ENCODE assay signal across 8 cellular contexts in the genomic region with DNA sequence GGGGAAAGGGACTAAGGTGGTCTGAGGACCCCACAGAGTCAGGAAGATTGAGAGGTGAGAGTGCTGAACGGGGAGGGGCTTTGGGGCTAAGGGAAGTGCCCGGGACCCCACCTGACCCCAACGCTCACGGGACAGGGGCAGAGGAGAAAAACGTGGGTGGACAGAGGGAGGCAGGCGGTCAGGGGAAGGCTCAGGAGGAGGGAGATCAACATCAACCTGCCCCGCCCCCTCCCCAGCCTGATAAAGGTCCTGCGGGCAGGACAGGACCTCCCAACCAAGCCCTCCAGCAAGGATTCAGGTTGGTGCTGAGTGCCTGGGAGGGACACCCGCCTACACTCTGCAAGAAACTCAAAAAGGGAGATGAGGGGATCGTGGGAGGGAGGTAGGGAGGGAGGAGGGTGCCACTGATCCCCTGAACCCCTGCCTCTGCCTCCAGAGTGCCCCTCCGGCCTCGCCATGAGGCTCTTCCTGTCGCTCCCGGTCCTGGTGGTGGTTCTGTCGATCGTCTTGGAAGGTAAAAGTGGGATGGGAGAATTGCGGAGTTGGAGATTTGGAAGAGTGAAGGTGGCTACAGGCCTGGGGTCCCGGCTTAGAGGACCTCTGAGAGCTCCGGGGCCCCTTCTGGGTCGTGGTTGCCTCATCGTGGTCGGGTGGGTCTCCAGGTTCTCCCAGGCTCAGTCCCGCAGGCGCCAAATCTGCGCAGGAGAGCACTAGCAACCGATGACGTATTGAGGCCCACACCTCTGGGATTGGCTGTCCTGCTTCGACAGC. TPM values are rescaled to one million over a fixed set of nuclear protein-coding genes. Genes with fewer than 3 reads are reported as not detected.
DNase-seq lines count a peak whose midpoint lies in the region; ATAC-seq, FAIRE-seq and TF ChIP-seq lines count a peak whose summit lies in the region.
"Not testable (repeated sequence)": the region's sequence is repeated elsewhere in the genome, so short reads cannot be mapped to it uniquely, and the experiment has no call there.

A gene (plus strand): TSS at position 173 of the 771 bp plus-strand sequence. CDS start 284 bp downstream, at position 457.

- not testable (repeated sequence) for H3K27me3 ChIP-seq in small intestine (ENCODE audit: control insufficient read depth in 2 of 2, insufficient read depth in 2 of 2, low read length in 2 of 2)

- H3K4me3 Mint-ChIP-seq in activated B cell treated with CpG ODN at 0.5 μM for 24 hours, result peak within 1 kb of the TSS; percentile 92

- TF ChIP-seq CTCF in activated B cell treated with CpG ODN at 0.5 μM for 24 hours (IDR thresholded peaks at IDR 0.05); cardiac fibroblast (IDR thresholded peaks at IDR 0.05; ENCODE audit: low read depth, low read length): not testable (repeated sequence)

- intact Hi-C loops in activated B cell treated with CpG ODN at 0.5 μM for 24 hours (cut with micrococcal nuclease), result loop anchor here (2.0 kb wide), 1 partner anchor 40 kb away; a partner anchor contains a TSS

- not testable (repeated sequence) for H3K4me1 ChIP-seq in small intestine (ENCODE audit: control insufficient read depth in 2 of 2, insufficient read depth in 1 of 2, low read depth in 1 of 2, low read length in 1 of 2)

- H3K27ac ChIP-seq in small intestine (ENCODE audit: low read depth in 1 of 2, low read length in 1 of 2), result peak within 1 kb of the TSS in 1 of 2 donors; percentile 11

- CTCF ChIA-PET in activated B cell treated with CpG ODN at 0.5 μM for 24 hours (lab: Charles Lee), result interaction anchor here (1.2 kb wide), 1 partner anchor 37 kb away, joined by 3 read pairs; no protein-coding TSS in a partner anchor

- WGBS in small intestine, 3 donors, result 2 to 6% (median 3%) methylated on average over 25 to 28 of the region's 28 CpGs

- FAIRE-seq in small intestine (lab: Jason Lieb, UNC), result not testable (repeated sequence)

- H3K4me3 ChIP-seq in cardiac fibroblast (replicated peaks in 1 of 2; ENCODE audit: low read depth in 2 of 2, low read length in 2 of 2), result peak within 1 kb of the TSS; percentile 42 to 53
- peak within 1 kb of the TSS in 1 of 2 donors; percentile 24 for H3K4me3 ChIP-seq in small intestine (ENCODE audit: low read depth in 1 of 2, low read length in 2 of 2)

- H3K27me3 Mint-ChIP-seq in activated B cell treated with CpG ODN at 0.5 μM for 24 hours, result peaks cover 25% of the 10 kb centered on the region

- not testable (repeated sequence) for H3K36me3 ChIP-seq in small intestine (ENCODE audit: control insufficient read depth in 2 of 2, insufficient read depth in 2 of 2, low read length in 2 of 2)

- H3K4me1 Mint-ChIP-seq in activated B cell treated with CpG ODN at 0.5 μM for 24 hours, result peaks cover 11% of the 10 kb centered on the region

- H3K9me3 ChIP-seq in small intestine (ENCODE audit: control insufficient read depth, low read depth), result not testable (repeated sequence)

- peak within 1 kb of the TSS; percentile 73 for H3K27ac Mint-ChIP-seq in activated B cell treated with CpG ODN at 0.5 μM for 24 hours

- not testable (repeated sequence) for H3K36me3 Mint-ChIP-seq in activated B cell treated with CpG ODN at 0.5 μM for 24 hours (ENCODE audit: low read depth)

- DNase-seq in A172 (ENCODE audit: low spot score), result peak; percentile 61
- peak; percentile 70 for DNase-seq in NCI-H2227 treated with DMSO at 0.1 percent for 48 hours (lab: John Stamatoyannopoulos, UW)
- DNase-seq in activated B cell treated with CpG ODN at 0.5 μM for 24 hours, result peak; percentile 74
- DNase-seq in cardiac fibroblast (ENCODE audit: low read depth in 2 of 2), result peak; percentile 79 to 83
- DNase-seq in inferior parietal cortex (ENCODE audit: extremely low spot score), result peak; percentile 88
- DNase-seq in small intestine, result peak; percentile 82

- not testable (repeated sequence) for H3K9me3 Mint-ChIP-seq in activated B cell treated with CpG ODN at 0.5 μM for 24 hours

- POLR2A ChIA-PET in activated B cell treated with CpG ODN at 0.5 μM for 24 hours (lab: Charles Lee), result interaction anchor here (0.6 to 1.2 kb wide), 5 partner anchors 24 to 610 kb away, joined by 3 to 12 read pairs (median 5); a partner anchor contains a TSS

- peak; percentile 86 for ATAC-seq in GM18907 (IDR thresholded peaks at IDR 0.05; ENCODE audit: unreplicated experiment)
- peak; percentile 77 for ATAC-seq in HG03196 (IDR thresholded peaks at IDR 0.05; ENCODE audit: unreplicated experiment)
- peak; percentile 98 for ATAC-seq in activated B cell treated with CpG ODN at 0.5 μM for 24 hours (ENCODE audit: low read depth)

RNA-seq across cellular contexts. Expression of the gene that starts here (rescaled TPM):
- total RNA-seq in A172 (2014; rRNA removed; shearing (Covaris generic)), result not detected in 2 replicates
- 1.2 and 1.7 TPM in 2 replicates for total RNA-seq in activated B cell treated with CpG ODN at 0.5 μM for 24 hours
- 10 to 100 TPM in 2 of 3 donors, 1 to 10 TPM in 1; 3.1 to 65.1 (median 18.4) TPM for polyA plus RNA-seq in small intestine

Comparison
In these comparisons a context has a peak if more than half of its experiments do, and no peak if none do; other contexts are left out.
1. Peak in DNase-seq in A172; RNA of the gene not detected or under 1 TPM.